ENCODE assay signal across 21 cellular contexts in the genomic region with DNA sequence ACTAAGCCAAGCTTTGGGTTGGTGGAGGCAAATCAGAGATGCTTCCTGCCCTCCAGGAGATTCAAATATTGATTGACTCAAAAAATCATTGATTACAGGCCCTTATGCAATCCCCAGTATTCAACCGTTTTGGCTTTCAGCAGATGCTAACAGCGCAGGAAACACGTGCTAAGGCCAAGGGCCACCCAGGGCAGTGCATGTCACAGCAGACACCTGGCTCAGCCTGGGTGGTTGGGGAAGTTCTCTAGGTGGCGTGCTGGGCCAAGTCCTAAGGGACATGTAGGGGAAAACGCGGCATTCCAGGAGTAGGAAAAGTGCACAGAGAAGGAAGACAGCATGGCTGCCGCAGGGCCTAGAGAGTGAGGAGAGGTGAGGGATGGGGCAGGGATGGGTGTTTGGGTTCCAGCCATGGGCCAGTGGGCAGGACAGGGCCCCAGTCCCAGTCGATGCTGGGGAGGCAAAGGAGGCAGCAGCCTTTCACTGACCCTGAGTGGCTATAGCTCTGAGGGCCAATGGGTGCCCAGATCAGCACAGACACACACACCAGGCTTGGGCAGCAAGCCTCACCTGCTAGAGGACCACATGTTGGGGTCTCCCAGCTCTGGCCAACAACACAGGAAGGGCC.
DNase-seq lines count a peak whose midpoint lies in the region; ATAC-seq and TF ChIP-seq lines count a peak whose summit lies in the region.
"Had no signal": no experiment of that assay in that cellular context is flagged by ENCODE, and none has a peak within 500 bp of the region (broad histone marks: within the 10 kb centered on the region; RNA-seq: fewer than 3 reads in every experiment).

No MANE protein-coding gene starts in this region.

- H2AFZ ChIP-seq in GM23338, result no peak overlapping the region

- ATAC-seq in Right ventricle myocardium superior (ENCODE audit: poor library complexity) (no peak), foreskin keratinocyte (no peak), GM23338 (no peak)

- H3K36me3 ChIP-seq in right atrium auricular region (no peaks in the 10 kb centered on the region), GM23338 (ENCODE audit: insufficient read depth) (no peaks in the 10 kb centered on the region)
- H3K36me3 ChIP-seq: SJCRH30 had no signal

- peaks cover 0 to 2% (median 0%) of the 10 kb centered on the region in 6 donors for H3K9me3 Mint-ChIP-seq in immature natural killer cell
- no peaks in the 10 kb centered on the region for H3K9me3 Mint-ChIP-seq in GM23338

- H3K27me3 ChIP-seq in right atrium auricular region (no peaks in the 10 kb centered on the region), foreskin keratinocyte (no peaks in the 10 kb centered on the region), GM23338 (ENCODE audit: insufficient read depth) (no peaks in the 10 kb centered on the region)
- H3K27me3 ChIP-seq: SJCRH30 had no signal

- H3F3A ChIP-seq in GM23338 (replicated peaks; ENCODE audit: low read depth), result no peaks in the 10 kb centered on the region

- H3K4me1 Mint-ChIP-seq in immature natural killer cell (no peaks in the 10 kb centered on the region), GM23338 (peaks cover 2% of the 10 kb centered on the region; the same call in 2 of the 3 replicates)
- H3K4me1 Mint-ChIP-seq: CD8-positive, alpha-beta memory T cell had no signal

- H3K27ac Mint-ChIP-seq in immature natural killer cell (no peak overlapping the region), GM23338 (no peak overlapping the region)
- H3K27ac Mint-ChIP-seq: CD8-positive, alpha-beta memory T cell; HFFc6 had no signal

- H3K4me3 ChIP-seq in right atrium auricular region (no peak overlapping the region), GM23338 (no peak overlapping the region)
- H3K4me3 ChIP-seq: SJCRH30 had no signal

- H3K36me3 Mint-ChIP-seq in immature natural killer cell, result no peaks in the 10 kb centered on the region
- no peaks in the 10 kb centered on the region for H3K36me3 Mint-ChIP-seq in GM23338 (ENCODE audit: low read depth)
- H3K36me3 Mint-ChIP-seq: CD8-positive, alpha-beta memory T cell had no signal

- H3K79me2 ChIP-seq in GM23338 (replicated peaks; ENCODE audit: insufficient read depth), result no peaks in the 10 kb centered on the region

- H3K27ac ChIP-seq in right atrium auricular region (no peak overlapping the region), foreskin keratinocyte (no peak overlapping the region), GM23338 (ENCODE audit: low read depth) (no peak overlapping the region)
- H3K27ac ChIP-seq: C4-2B, SJCRH30 had no signal

- intact Hi-C loops in Right ventricle myocardium superior (cut with DNase I), result no loop called here

- H3K9me2 ChIP-seq in GM23338 (ENCODE audit: insufficient read depth), result no peaks in the 10 kb centered on the region

- DNase-seq in right atrium auricular region (ENCODE audit: low spot score), result peak; percentile 42
- no peak for DNase-seq in Right ventricle myocardium superior
- DNase-seq in foreskin keratinocyte, result no peak
- DNase-seq in mesenteric fat pad (ENCODE audit: low spot score), result peak; percentile 35
- DNase-seq in A172 (ENCODE audit: low spot score), result no peak
- DNase-seq in immature natural killer cell, result no peak
- no peak for DNase-seq in GM23338 (ENCODE audit: low spot score)
- DNase-seq in mucosa of gallbladder (ENCODE audit: low spot score), result no peak
- DNase-seq: CD8-positive, alpha-beta memory T cell; GDM1; HFFc6; NCI-H1092 treated with DMSO at 0.1 percent for 48 hours; NCI-H1436 treated with DMSO at 0.1 percent for 48 hours; NCI-H2029 treated with DMSO at 0.1 percent for 48 hours; NCI-H2171; NCI-H345; NCI-H524; NCI-H774; NK-92 treated with Interleukin-12 subunit alpha and Interleukin-12 subunit beta, amount 100 ng/mL, for 24 hours had no signal

- no peaks in the 10 kb centered on the region for H4K20me1 ChIP-seq in GM23338 (replicated peaks; ENCODE audit: insufficient read depth)

- H3K4me1 ChIP-seq in right atrium auricular region (no peaks in the 10 kb centered on the region), foreskin keratinocyte (no peaks in the 10 kb centered on the region), GM23338 (ENCODE audit: insufficient read depth) (no peaks in the 10 kb centered on the region)
- H3K4me1 ChIP-seq: SJCRH30 had no signal

- H3K9me3 ChIP-seq in right atrium auricular region, result no peaks in the 10 kb centered on the region
- H3K9me3 ChIP-seq: SJCRH30 had no signal

- peaks cover 0 to 6% (median 4%) of the 10 kb centered on the region in 3 donors for H3K27me3 Mint-ChIP-seq in immature natural killer cell (ENCODE audit: low read depth in 3 of 3)
- peaks cover 1% of the 10 kb centered on the region for H3K27me3 Mint-ChIP-seq in GM23338 (ENCODE audit: insufficient read depth, low read depth, poor library complexity)

- H3K4me3 Mint-ChIP-seq in immature natural killer cell (no peak overlapping the region), GM23338 (no peak overlapping the region)
- H3K4me3 Mint-ChIP-seq: CD8-positive, alpha-beta memory T cell; HFFc6 had no signal

- no peak overlapping the region for H3K4me2 ChIP-seq in GM23338

- TF ChIP-seq CTCF in right atrium auricular region (IDR thresholded peaks at IDR 0.05) (no peak), foreskin keratinocyte (conservative IDR thresholded peaks at IDR 0.05) (peak; percentile 7), GM23338 (conservative IDR thresholded peaks at IDR 0.05; ENCODE audit: low read depth in 2 of 2) (peak in 1 of 2 experiments; percentile 25; a peak in 1 of 4 replicates)

TF ChIP-seq in GM23338, 12 proteins besides CTCF, POLR2A, EP300 and RAD21 (continues in another document):
- TF ChIP-seq EZH2phosphoT487 (IDR thresholded peaks at IDR 0.05; ENCODE audit: unreplicated experiment), result no peak
- TF ChIP-seq STAT1 (IDR thresholded peaks at IDR 0.05; ENCODE audit: unreplicated experiment), result no peak
- no peak for TF ChIP-seq EZH2 (IDR thresholded peaks at IDR 0.05; ENCODE audit: low read depth, unreplicated experiment)
- TF ChIP-seq ZNF462 (CRISPR knock-in tag; IDR thresholded peaks at IDR 0.05), result no peak

Comparison
In these comparisons a context has a peak if more than half of its experiments do, and no peak if none do; other contexts are left out.
1. DNase-seq: peak in right atrium auricular region (single experiment) and mesenteric fat pad (single experiment); none in Right ventricle myocardium superior (single experiment), foreskin keratinocyte (0 of 2), A172 (single experiment), immature natural killer cell (0 of 3), GM23338 (single experiment) and mucosa of gallbladder (single experiment).